ENCODE assay signal across 15 cellular contexts in the genomic region with DNA sequence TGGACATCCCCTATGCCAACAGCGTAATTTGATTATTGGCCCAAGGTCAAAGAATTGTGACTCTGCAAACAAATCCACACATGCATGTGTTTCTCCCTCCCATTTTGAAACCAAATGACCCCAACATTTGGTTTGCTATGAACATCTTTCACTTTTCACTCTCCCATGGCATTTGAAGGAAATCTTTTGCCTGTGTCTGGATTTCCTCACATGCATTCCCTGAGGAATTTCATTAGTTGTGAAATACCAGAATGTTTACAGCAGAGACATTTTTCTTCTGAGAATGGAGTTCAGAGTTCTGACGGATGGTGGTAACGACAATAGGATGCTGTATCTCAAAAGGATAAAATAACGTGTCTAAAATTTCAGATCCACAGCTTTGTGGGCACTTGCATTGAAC.
DNase-seq lines count a peak whose midpoint lies in the region; ATAC-seq and TF ChIP-seq lines count a peak whose summit lies in the region.
"Had no signal": no experiment of that assay in that cellular context is flagged by ENCODE, and none has a peak within 500 bp of the region (broad histone marks: within the 10 kb centered on the region; RNA-seq: fewer than 3 reads in every experiment).

No MANE protein-coding gene starts in this region.

- intact Hi-C loops in uterus (cut with DNase I; ENCODE audit: low total_unique reads): no loop called here

- no peaks in the 10 kb centered on the region for H3K9me3 ChIP-seq in gastroesophageal sphincter
- no peaks in the 10 kb centered on the region for H3K9me3 ChIP-seq in uterus
- H3K9me3 ChIP-seq: BE2C, colonic mucosa, neutrophil, SJSA1 had no signal

- TF ChIP-seq CTCF in gastroesophageal sphincter (IDR thresholded peaks at IDR 0.05) (no peak), uterus (IDR thresholded peaks at IDR 0.05) (no peak), GM20000 (IDR thresholded peaks at IDR 0.05; ENCODE audit: extremely low read depth, missing control alignments) (no peak)

- H3K27ac ChIP-seq in gastroesophageal sphincter (no peak overlapping the region), uterus (peak overlapping the region in 1 of 2 donors; percentile 44)
- H3K27ac ChIP-seq: colonic mucosa, neutrophil, SJSA1 had no signal

- H3K27me3 ChIP-seq in gastroesophageal sphincter (peaks cover 12% of the 10 kb centered on the region), uterus (no peaks in the 10 kb centered on the region)
- H3K27me3 ChIP-seq: BE2C, colonic mucosa had no signal

- H3K36me3 ChIP-seq in gastroesophageal sphincter (no peaks in the 10 kb centered on the region), uterus (no peaks in the 10 kb centered on the region)
- H3K36me3 ChIP-seq: BE2C, colonic mucosa, neutrophil, SJSA1 had no signal

- WGBS in gastroesophageal sphincter (ENCODE audit: low coverage in 1 of 2), 2 donors: 12 to 18% methylated on average over 4 of the region's 4 CpGs

- H3K4me3 ChIP-seq in gastroesophageal sphincter (no peak overlapping the region), uterus (no peak overlapping the region)
- H3K4me3 ChIP-seq: colonic mucosa, SJSA1 had no signal

- ATAC-seq in gastroesophageal sphincter (peak; percentile 34), GM19328 (IDR thresholded peaks at IDR 0.05; ENCODE audit: unreplicated experiment) (no peak)

- H3K4me1 ChIP-seq in gastroesophageal sphincter (peaks cover 0 to 7% (median 0%) of the 10 kb centered on the region in 3 donors), uterus (no peaks in the 10 kb centered on the region)
- H3K4me1 ChIP-seq: colonic mucosa, SJSA1 had no signal

- TF ChIP-seq POLR2A in gastroesophageal sphincter (IDR thresholded peaks at IDR 0.05) (no peak), uterus (IDR thresholded peaks at IDR 0.05) (no peak)

- TF ChIP-seq EP300 in gastroesophageal sphincter (IDR thresholded peaks at IDR 0.05): no peak

- DNase-seq in AG08395 (ENCODE audit: low spot score) (peak; percentile 66), GM03348 (ENCODE audit: low spot score) (peak; percentile 79), NCI-H748 treated with DMSO at 0.1 percent for 48 hours (lab: John Stamatoyannopoulos, UW) (peak; percentile 92), GM19240 (ENCODE audit: insufficient read length, low spot score) (no peak), uterus (no peak), GM20000 (ENCODE audit: low spot score) (no peak)
- DNase-seq: activated CD8-positive, alpha-beta memory T cell treated with anti-CD3 and anti-CD28 coated beads, Interleukin-2, amount 50 U/mL, for 48 hours; activated naive CD4-positive, alpha-beta T cell treated with Interleukin-2 at 50 U/mL for 16 hours; BE2C; colonic mucosa; T-helper 9 cell had no signal

Comparison
In these comparisons a context has a peak if more than half of its experiments do, and no peak if none do; other contexts are left out.
1. DNase-seq: peak in AG08395 (single experiment), GM03348 (single experiment) and NCI-H748 treated with DMSO at 0.1 percent for 48 hours (single experiment); none in GM19240 (single experiment), uterus (0 of 2) and GM20000 (single experiment).